22 cellular contexts compared by ENCODE assay signal in the genomic region with DNA sequence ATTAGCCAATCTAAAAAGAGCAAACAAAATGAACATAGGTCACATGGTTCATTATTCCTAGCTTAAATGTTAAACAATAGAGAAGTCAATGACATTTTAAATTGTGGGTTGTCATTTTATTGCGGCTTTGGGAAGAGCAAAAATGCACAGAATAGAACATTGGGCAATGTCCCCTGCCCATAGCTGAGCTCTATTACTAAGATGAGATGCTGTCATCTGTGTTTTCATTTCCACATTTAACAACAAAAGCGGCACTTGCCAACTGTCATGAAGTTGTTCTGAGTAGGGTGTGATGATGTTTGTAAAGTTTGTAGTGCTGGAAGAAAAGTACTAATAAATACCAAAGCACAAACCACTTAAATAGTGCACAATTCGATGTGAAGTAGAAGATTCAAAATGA. TPM values are rescaled to one million over a fixed set of nuclear protein-coding genes. Genes with fewer than 3 reads are reported as not detected.
"Had no signal": no experiment of that assay in that cellular context is flagged by ENCODE, and none has a peak within 500 bp of the region (broad histone marks: within the 10 kb centered on the region; RNA-seq: fewer than 3 reads in every experiment).

No MANE protein-coding gene starts in this region.

- H3K9me3 ChIP-seq: heart left ventricle, right atrium auricular region, sigmoid colon, stomach, thoracic aorta, transverse colon had no signal

- DNase-seq: cortex of kidney; effector memory CD4-positive, alpha-beta T cell; heart left ventricle; hippocampal formation; kidney glomerular epithelial cell; mammary epithelial cell; naive thymus-derived CD4-positive, alpha-beta T cell; nephron progenitor cell; posterior cingulate gyrus; sigmoid colon; small intestine; stimulated activated CD4-positive, alpha-beta T cell treated with anti-CD3 and anti-CD28 coated beads, Interleukin-12 subunit alpha, Interleukin-12 subunit beta, amount 100 ng/mL, for 4 hours; stimulated activated naive CD4-positive, alpha-beta T cell; stomach; substantia nigra; transverse colon had no signal

- H3K4me3 ChIP-seq: heart left ventricle, right atrium auricular region, sigmoid colon, stomach, thoracic aorta, transverse colon had no signal

- H3K27me3 ChIP-seq: heart left ventricle, right atrium auricular region, sigmoid colon, stomach, transverse colon had no signal

- H3K36me3 ChIP-seq: heart left ventricle, right atrium auricular region, sigmoid colon, stomach, thoracic aorta, transverse colon had no signal

- H3K27ac ChIP-seq: right atrium auricular region, sigmoid colon, stomach, thoracic aorta, transverse colon had no signal

RNA-seq across cellular contexts. Expression of a gene that starts 24.9 kb away (rescaled TPM):
- total RNA-seq: esophagus mucosa, fibroblast of lung, frontal cortex, glomerular endothelial cell, heart left ventricle, mammary epithelial cell, right atrium auricular region, sigmoid colon had no signal
- polyA plus RNA-seq: naive thymus-derived CD4-positive, alpha-beta T cell; stomach had no signal
